ENCODE assay signal across 8 cellular contexts in genomic region chr12:123602651-123603195, GRCh38. TPM values are rescaled to one million over a fixed set of nuclear protein-coding genes. Genes with fewer than 3 reads are reported as not detected.
DNase-seq lines count a peak whose midpoint lies in the region; ATAC-seq lines count a peak whose summit lies in the region.

No MANE protein-coding gene starts in this region.

- POLR2A ChIA-PET in T-cell (lab: Charles Lee): interaction anchor here (0.5 to 1.2 kb wide), 5 partner anchors 145 to 1358 kb away, joined by 3 to 5 read pairs (median 3); partner anchors contain the start of gene SNRNP35 (in 2 of the 2)

- peak overlapping the region; percentile 93 to 99 (median 97) for H3K4me3 Mint-ChIP-seq in T-cell

- CTCF ChIA-PET in T-cell (lab: Charles Lee): interaction anchor here (0.9 to 1.1 kb wide), 4 partner anchors 20 to 809 kb away, joined by 3 to 5 read pairs (median 4); no protein-coding TSS in a partner anchor

- no peaks in the 10 kb centered on the region for H3K27me3 Mint-ChIP-seq in T-cell

- peak overlapping the region; percentile 77 to 94 for H3K27ac Mint-ChIP-seq in T-cell

- peaks cover 11% of the 10 kb centered on the region for H3K36me3 Mint-ChIP-seq in T-cell

- H3K4me1 Mint-ChIP-seq in T-cell: peaks cover 32 to 37% (median 37%) of the 10 kb centered on the region in 3 donors

- H3K9me3 Mint-ChIP-seq in T-cell: no peaks in the 10 kb centered on the region

- no peak for ATAC-seq in T-cell (replicated peaks in 1 of 4)

- DNase-seq in stimulated activated CD4-positive, alpha-beta T cell treated with anti-CD3 and anti-CD28 coated beads, Interleukin-15, amount 100 ng/mL, for 24 hours: peak; percentile 31
- no peak for DNase-seq in stimulated activated CD4-positive, alpha-beta T cell treated with anti-CD3 and anti-CD28 coated beads, Interleukin-12 subunit alpha, Interleukin-12 subunit beta, amount 100 ng/mL, for 4 hours
- DNase-seq in T-cell: no peak
- peak; percentile 30 for DNase-seq in fibroblast of gingiva (ENCODE audit: low read depth)
- peak; percentile 14 for DNase-seq in renal cortical epithelial cell (ENCODE audit: low read depth)
- no peak for DNase-seq in NCI-H1048 (lab: John Stamatoyannopoulos, UW)
- no peak for DNase-seq in activated CD4-positive, CD25-positive, alpha-beta regulatory T cell (lab: John Stamatoyannopoulos, UW)
- no peak for DNase-seq in DMS 273 treated with DMSO at 0.1 percent for 48 hours (lab: John Stamatoyannopoulos, UW)

RNA-seq across cellular contexts. Expression of gene DDX55, which starts 0.8 kb away (rescaled TPM):
- total RNA-seq in T-cell (10 to 100 TPM; 28.9 to 45.8 (median 41.8) TPM), renal cortical epithelial cell (14.1 and 18.1 TPM in 2 replicates)

RNA-seq across cellular contexts. Expression of gene TMED2, which starts 18.4 kb away (rescaled TPM):
- total RNA-seq in T-cell (100 to 1,000 TPM in 3 of 5 donors, 10 to 100 TPM in 2; 86.4 to 129 (median 115) TPM), renal cortical epithelial cell (433 and 623 TPM in 2 replicates)

RNA-seq across cellular contexts. Expression of gene EIF2B1, which starts 30.8 kb away (rescaled TPM):
- total RNA-seq in T-cell (10 to 100 TPM; 44.7 to 51.8 (median 47.0) TPM), renal cortical epithelial cell (74.8 and 80.6 TPM in 2 replicates)

RNA-seq across cellular contexts. Expression of gene GTF2H3, which starts 30.9 kb away (rescaled TPM):
- total RNA-seq in T-cell: 10 to 100 TPM; 23.7 to 27.2 (median 24.9) TPM
- 32.4 and 96.4 TPM in 2 replicates for total RNA-seq in renal cortical epithelial cell

Comparison
In these comparisons a context has a peak if more than half of its experiments do, and no peak if none do; other contexts are left out.
1. DNase-seq: peak in stimulated activated CD4-positive, alpha-beta T cell treated with anti-CD3 and anti-CD28 coated beads, Interleukin-15, amount 100 ng/mL, for 24 hours (single experiment), fibroblast of gingiva (single experiment) and renal cortical epithelial cell (single experiment); none in stimulated activated CD4-positive, alpha-beta T cell treated with anti-CD3 and anti-CD28 coated beads, Interleukin-12 subunit alpha, Interleukin-12 subunit beta, amount 100 ng/mL, for 4 hours (single experiment), T-cell (0 of 34), NCI-H1048 (single experiment), activated CD4-positive, CD25-positive, alpha-beta regulatory T cell (0 of 4) and DMS 273 treated with DMSO at 0.1 percent for 48 hours (single experiment).